In the genomic region with DNA sequence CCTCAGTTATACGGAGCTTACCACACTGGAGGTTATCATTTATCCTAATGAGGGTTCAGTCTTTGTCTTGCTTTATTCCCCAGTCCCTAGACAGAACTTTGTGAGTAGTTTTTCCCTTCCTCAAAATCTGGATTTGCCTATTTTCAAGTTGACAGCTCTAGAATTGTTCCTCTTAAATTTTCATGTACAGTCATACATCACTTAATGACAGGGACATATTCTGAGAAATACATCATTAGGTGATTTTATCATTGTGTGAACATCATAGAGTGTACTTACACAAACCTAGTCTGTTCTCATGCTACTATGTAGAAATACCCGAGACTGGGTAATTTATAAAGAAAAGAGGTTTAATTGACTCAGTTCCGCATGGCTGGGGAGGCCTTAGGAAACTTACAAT, we compare ENCODE assay signal across 15 cellular contexts. TPM values are rescaled to one million over a fixed set of nuclear protein-coding genes. Genes with fewer than 3 reads are reported as not detected.
DNase-seq lines count a peak whose midpoint lies in the region; ATAC-seq and TF ChIP-seq lines count a peak whose summit lies in the region.
"Had no signal": no experiment of that assay in that cellular context is flagged by ENCODE, and none has a peak within 500 bp of the region (broad histone marks: within the 10 kb centered on the region; RNA-seq: fewer than 3 reads in every experiment).

No MANE protein-coding gene starts in this region.

- no peak overlapping the region for H3K56ac ChIP-seq in mesendoderm (ENCODE audit: low read length)

- CTCF ChIA-PET in activated naive CD4-positive, alpha-beta T cell treated with anti-CD3 and anti-CD28 coated beads, Interleukin-2, amount 10 ng/mL, durations not matched to agents 7 days and 5 days (lab: Charles Lee) = no interaction called here

- TF ChIP-seq CTCF in left lung (IDR thresholded peaks at IDR 0.05) = no peak
- TF ChIP-seq CTCF in type B pancreatic cell (conservative IDR thresholded peaks at IDR 0.05) = no peak

- no peaks in the 10 kb centered on the region for H3K9me3 ChIP-seq in left lung
- H3K9me3 ChIP-seq: thoracic aorta had no signal

- H3K4me3 Mint-ChIP-seq in activated naive CD4-positive, alpha-beta T cell treated with anti-CD3 and anti-CD28 coated beads, Interleukin-2, amount 10 ng/mL, durations not matched to agents 7 days and 5 days = no peak overlapping the region
- H3K4me3 Mint-ChIP-seq in type B pancreatic cell = no peak overlapping the region

- H3K27me3 Mint-ChIP-seq in activated naive CD4-positive, alpha-beta T cell treated with anti-CD3 and anti-CD28 coated beads, Interleukin-2, amount 10 ng/mL, durations not matched to agents 7 days and 5 days = no peaks in the 10 kb centered on the region
- H3K27me3 Mint-ChIP-seq in type B pancreatic cell = no peaks in the 10 kb centered on the region

- no peaks in the 10 kb centered on the region for H3K27me3 ChIP-seq in left lung
- no peaks in the 10 kb centered on the region for H3K27me3 ChIP-seq in mesendoderm (ENCODE audit: insufficient read depth, low read length, poor library complexity)

- no peak overlapping the region for H3K9ac ChIP-seq in mesendoderm (ENCODE audit: low read length)
- H3K9ac ChIP-seq: KMS-11 had no signal

- no peak for ATAC-seq in activated naive CD4-positive, alpha-beta T cell treated with anti-CD3 and anti-CD28 coated beads, Interleukin-2, amount 50 U/mL, for 72 hours
- no peak for ATAC-seq in left lung
- no peak for ATAC-seq in left lobe of liver

- no peak overlapping the region for H4K8ac ChIP-seq in mesendoderm (ENCODE audit: low read depth, low read length)

- peaks cover 10% of the 10 kb centered on the region for H3K79me2 ChIP-seq in mesendoderm (ENCODE audit: control insufficient read depth, insufficient read depth, low read length)

- DNase-seq in activated naive CD4-positive, alpha-beta T cell treated with anti-CD3 and anti-CD28 coated beads, Interleukin-2, amount 10 ng/mL, durations not matched to agents 7 days and 5 days = no peak
- DNase-seq in activated naive CD4-positive, alpha-beta T cell treated with anti-CD3 and anti-CD28 coated beads, Interleukin-2, amount 50 U/mL, for 16 hours = no peak
- no peak for DNase-seq in activated naive CD4-positive, alpha-beta T cell treated with anti-CD3 and anti-CD28 coated beads, Interleukin-2, amount 50 U/mL, for 72 hours (ENCODE audit: low spot score in 2 of 2)
- DNase-seq in left lung (no peak), type B pancreatic cell (ENCODE audit: extremely low spot score, unreplicated experiment) (no peak), mesendoderm (no peak), SK-N-DZ (ENCODE audit: low spot score) (no peak), left lobe of liver (ENCODE audit: low spot score) (no peak)
- DNase-seq: DMS153, H9, mesenchymal stem cell, NCI-H1694 treated with DMSO at 0.1 percent for 48 hours, NCI-H526 had no signal

- no peak overlapping the region for H3K18ac ChIP-seq in mesendoderm (ENCODE audit: low read length)

- no peak overlapping the region for H3K4me2 ChIP-seq in mesendoderm (ENCODE audit: low read length)
- H3K4me2 ChIP-seq: KMS-11 had no signal

- WGBS in mesendoderm (ENCODE audit: extremely low coverage, insufficient coverage, low lambda C conversion rate) = no CpG with 5 or more reads among the region's 3 CpGs

- no peak overlapping the region for H3K23ac ChIP-seq in mesendoderm (ENCODE audit: low read length)

- intact Hi-C loops in left lung (cut with DNase I) = no loop called here

- H3K4ac ChIP-seq in mesendoderm (ENCODE audit: low read depth, low read length) = no peak overlapping the region

- no peaks in the 10 kb centered on the region for H3K9me3 Mint-ChIP-seq in activated naive CD4-positive, alpha-beta T cell treated with anti-CD3 and anti-CD28 coated beads, Interleukin-2, amount 10 ng/mL, durations not matched to agents 7 days and 5 days
- H3K9me3 Mint-ChIP-seq in activated naive CD4-positive, alpha-beta T cell treated with anti-CD3 and anti-CD28 coated beads, Interleukin-2, amount 50 U/mL, for 72 hours = no peaks in the 10 kb centered on the region
- H3K9me3 Mint-ChIP-seq in type B pancreatic cell = no peaks in the 10 kb centered on the region
- H3K9me3 Mint-ChIP-seq: H9 had no signal

- H3K36me3 ChIP-seq in left lung (peaks cover 0 to 53% of the 10 kb centered on the region in 2 donors), mesendoderm (ENCODE audit: control insufficient read depth, insufficient read depth, low read length) (peaks cover 4% of the 10 kb centered on the region)

- H3K4me1 Mint-ChIP-seq in activated naive CD4-positive, alpha-beta T cell treated with anti-CD3 and anti-CD28 coated beads, Interleukin-2, amount 10 ng/mL, durations not matched to agents 7 days and 5 days = peaks cover 75% of the 10 kb centered on the region
- peaks cover 24% of the 10 kb centered on the region for H3K4me1 Mint-ChIP-seq in type B pancreatic cell (ENCODE audit: unreplicated experiment)

- no peak overlapping the region for H2BK15ac ChIP-seq in mesendoderm (replicated peaks; ENCODE audit: low read depth)

- peaks cover 23 to 81% of the 10 kb centered on the region in 2 donors for H3K4me1 ChIP-seq in left lung
- H3K4me1 ChIP-seq in mesendoderm (ENCODE audit: control insufficient read depth, low read depth, low read length) = peaks cover 4% of the 10 kb centered on the region

- peaks cover 10% of the 10 kb centered on the region for H3K79me1 ChIP-seq in mesendoderm (ENCODE audit: low read length)

- H2BK5ac ChIP-seq in mesendoderm (ENCODE audit: low read length) = no peak overlapping the region

- H2BK120ac ChIP-seq in mesendoderm (ENCODE audit: low read depth, low read length) = no peak overlapping the region

- H3K27ac Mint-ChIP-seq in activated naive CD4-positive, alpha-beta T cell treated with anti-CD3 and anti-CD28 coated beads, Interleukin-2, amount 10 ng/mL, durations not matched to agents 7 days and 5 days = peak overlapping the region; percentile 53
- peak overlapping the region; percentile 6 to 95 for H3K27ac Mint-ChIP-seq in activated naive CD4-positive, alpha-beta T cell treated with anti-CD3 and anti-CD28 coated beads, Interleukin-2, amount 50 U/mL, for 72 hours
- peak overlapping the region; percentile 88 for H3K27ac Mint-ChIP-seq in type B pancreatic cell
- H3K27ac Mint-ChIP-seq: H9 had no signal

- H3K36me3 Mint-ChIP-seq in activated naive CD4-positive, alpha-beta T cell treated with anti-CD3 and anti-CD28 coated beads, Interleukin-2, amount 10 ng/mL, durations not matched to agents 7 days and 5 days = peaks cover 69% of the 10 kb centered on the region
- H3K36me3 Mint-ChIP-seq in activated naive CD4-positive, alpha-beta T cell treated with anti-CD3 and anti-CD28 coated beads, Interleukin-2, amount 50 U/mL, for 72 hours = peaks cover 49 to 58% of the 10 kb centered on the region in 2 donors
- peaks cover 29% of the 10 kb centered on the region for H3K36me3 Mint-ChIP-seq in type B pancreatic cell

- no peak overlapping the region for H4K5ac ChIP-seq in mesendoderm (ENCODE audit: low read length)

- peak overlapping the region; percentile 78 to 97 for H3K27ac ChIP-seq in left lung
- H3K27ac ChIP-seq in mesendoderm (ENCODE audit: low read depth, low read length) = no peak overlapping the region
- H3K27ac ChIP-seq: KMS-11, thoracic aorta had no signal

- no peak overlapping the region for H3K4me3 ChIP-seq in left lung
- H3K4me3 ChIP-seq in mesendoderm (ENCODE audit: low read length) = no peak overlapping the region
- H3K4me3 ChIP-seq: thoracic aorta had no signal

- no peak overlapping the region for H2AK5ac ChIP-seq in mesendoderm (ENCODE audit: low read length)

RNA-seq across cellular contexts. Expression of gene PRKAB1, which starts 3.1 kb away (rescaled TPM):
- 10 to 100 TPM; 18.2 to 63.7 TPM for total RNA-seq in activated naive CD4-positive, alpha-beta T cell treated with anti-CD3 and anti-CD28 coated beads, Interleukin-2, amount 50 U/mL, for 72 hours
- 10 to 100 TPM; 31.8 to 53.3 TPM for total RNA-seq in left lung
- 26.5 and 32.5 TPM in 2 replicates for total RNA-seq in type B pancreatic cell (ENCODE audit: low replicate concordance)
- polyA plus RNA-seq in mesendoderm (2013, experiment 1 of 2) = 21.5 TPM
- polyA plus RNA-seq in mesendoderm (2013, experiment 2 of 2) = 19.4 TPM
- 32.5 and 37.6 TPM in 2 replicates for polyA plus RNA-seq in SK-N-DZ (2014; cell fraction: cytosol; rRNA removed)
- polyA plus RNA-seq in SK-N-DZ (2014; cell fraction: nucleus; rRNA removed) = 31.4 and 38.1 TPM in 2 replicates
- 13.0 TPM for total RNA-seq in left lobe of liver
